15 cellular contexts compared by ENCODE assay signal in genomic region chr14:45051180-45051579, GRCh38. TPM values are rescaled to one million over a fixed set of nuclear protein-coding genes. Genes with fewer than 3 reads are reported as not detected.
DNase-seq lines count a peak whose midpoint lies in the region; ATAC-seq and TF ChIP-seq lines count a peak whose summit lies in the region.
"Had no signal": no experiment of that assay in that cellular context is flagged by ENCODE, and none has a peak within 500 bp of the region (broad histone marks: within the 10 kb centered on the region; RNA-seq: fewer than 3 reads in every experiment).

No MANE protein-coding gene starts in this region.

- no peak overlapping the region for H3K4me3 ChIP-seq in fibroblast of the aortic adventitia (ENCODE audit: low read depth, low read length)
- H3K4me3 ChIP-seq: A549; BLaER1 treated with 17β-estradiol and CSF1 and Interleukin-3, amounts not matched to agents 10 nM and 100 nM; K562 had no signal

- ATAC-seq in SK-N-SH treated with all-trans-retinoic acid at 6 μM for 48 hours = no peak
- ATAC-seq: A549, HCT116, K562 had no signal

- DNase-seq in GM03348 (ENCODE audit: low spot score) = peak; percentile 7
- peak; percentile 1 for DNase-seq in RPMI7951 (ENCODE audit: low read depth)
- DNase-seq in fibroblast of the aortic adventitia (ENCODE audit: low read depth) = peak; percentile 19
- DNase-seq in RKO (ENCODE audit: low spot score) = no peak
- DNase-seq in GM20000 (ENCODE audit: low spot score) = no peak
- no peak for DNase-seq in NCI-H526 treated with DMSO at 0.1 percent for 48 hours (lab: John Stamatoyannopoulos, UW)
- DNase-seq: AML-193; Calu3; CD4-positive, alpha-beta T cell; DMS 273 treated with DMSO at 0.1 percent for 48 hours had no signal

- TF ChIP-seq CTCF in fibroblast of the aortic adventitia (IDR thresholded peaks at IDR 0.05; ENCODE audit: insufficient read depth, low read length) (no peak), GM20000 (IDR thresholded peaks at IDR 0.05; ENCODE audit: extremely low read depth, missing control alignments) (no peak)

TF ChIP-seq in SK-N-SH treated with all-trans-retinoic acid at 6 μM for 48 hours, 23 proteins besides CTCF, POLR2A, EP300 and RAD21:
- TF ChIP-seq RARB (CRISPR knock-in tag; IDR thresholded peaks at IDR 0.05) = no peak
- TF ChIP-seq POU6F1 (CRISPR knock-in tag; IDR thresholded peaks at IDR 0.05; ENCODE audit: borderline replicate concordance, low read depth) = no peak
- no peak for TF ChIP-seq CSDC2 (CRISPR knock-in tag; IDR thresholded peaks at IDR 0.05)
- no peak for TF ChIP-seq CSRNP3 (CRISPR knock-in tag; IDR thresholded peaks at IDR 0.05)
- no peak for TF ChIP-seq SNAI2 (CRISPR knock-in tag; IDR thresholded peaks at IDR 0.05)
- TF ChIP-seq TOX (CRISPR knock-in tag; IDR thresholded peaks at IDR 0.05; ENCODE audit: borderline replicate concordance) = no peak
- TF ChIP-seq GLIS3 (CRISPR knock-in tag; IDR thresholded peaks at IDR 0.05) = no peak
- no peak for TF ChIP-seq TCF4 (CRISPR knock-in tag; IDR thresholded peaks at IDR 0.05; ENCODE audit: borderline replicate concordance)
- TF ChIP-seq TSHZ2 (CRISPR knock-in tag; IDR thresholded peaks at IDR 0.05) = no peak
- TF ChIP-seq ISL1 (CRISPR knock-in tag; IDR thresholded peaks at IDR 0.05) = no peak
- no peak for TF ChIP-seq BACH2 (CRISPR knock-in tag; IDR thresholded peaks at IDR 0.05; ENCODE audit: borderline replicate concordance)
- TF ChIP-seq CREB5 (CRISPR knock-in tag; IDR thresholded peaks at IDR 0.05; ENCODE audit: low read depth) = no peak
- no peak for TF ChIP-seq PATZ1 (CRISPR knock-in tag; IDR thresholded peaks at IDR 0.05; ENCODE audit: borderline replicate concordance)
- TF ChIP-seq ZNF70 (CRISPR knock-in tag; IDR thresholded peaks at IDR 0.05) = no peak
- TF ChIP-seq ZNF8 (CRISPR knock-in tag; IDR thresholded peaks at IDR 0.05) = no peak

RNA-seq across cellular contexts. Expression of gene PRPF39, which starts 32.7 kb away (rescaled TPM):
- total RNA-seq in RPMI7951 (2014; rRNA removed; shearing (Covaris generic)) = 20.4 and 24.9 TPM in 2 replicates
- total RNA-seq in fibroblast of the aortic adventitia (ENCODE audit: low replicate concordance) = 24.8 and 32.7 TPM in 2 replicates

Comparison
In these comparisons a context has a peak if more than half of its experiments do, and no peak if none do; other contexts are left out.
1. DNase-seq: peak in GM03348 (single experiment), RPMI7951 (single experiment) and fibroblast of the aortic adventitia (single experiment); none in RKO (single experiment), GM20000 (single experiment) and NCI-H526 treated with DMSO at 0.1 percent for 48 hours (single experiment).